ENCODE assay signal across 1 cellular context in the genomic region with DNA sequence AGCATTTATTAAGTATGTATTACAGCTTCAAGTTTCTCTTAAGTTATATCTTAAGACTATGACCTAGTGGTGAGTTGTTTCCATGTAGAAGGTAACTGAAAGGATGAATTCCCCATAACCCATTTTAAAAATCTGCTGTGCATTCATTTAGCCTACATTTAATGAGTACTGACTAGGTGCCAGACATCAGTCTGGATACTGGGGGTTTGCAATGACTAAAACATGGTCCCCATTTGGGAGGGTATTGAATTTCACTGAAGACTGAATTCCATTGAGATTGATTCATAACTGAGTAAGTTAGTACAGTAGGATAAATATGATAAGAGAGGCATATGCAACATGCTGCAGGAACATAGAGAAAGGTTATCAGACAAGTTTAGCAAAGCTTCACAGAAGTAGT.
TF ChIP-seq lines count a peak whose summit lies in the region.

No MANE protein-coding gene starts in this region.

TF ChIP-seq in IMR-90, 13 proteins besides CTCF, POLR2A, EP300 and RAD21:
- TF ChIP-seq, protein P1, sequence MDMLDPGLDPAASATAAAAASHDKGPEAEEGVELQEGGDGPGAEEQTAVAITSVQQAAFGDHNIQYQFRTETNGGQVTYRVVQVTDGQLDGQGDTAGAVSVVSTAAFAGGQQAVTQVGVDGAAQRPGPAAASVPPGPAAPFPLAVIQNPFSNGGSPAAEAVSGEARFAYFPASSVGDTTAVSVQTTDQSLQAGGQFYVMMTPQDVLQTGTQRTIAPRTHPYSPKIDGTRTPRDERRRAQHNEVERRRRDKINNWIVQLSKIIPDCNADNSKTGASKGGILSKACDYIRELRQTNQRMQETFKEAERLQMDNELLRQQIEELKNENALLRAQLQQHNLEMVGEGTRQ (IDR thresholded peaks at IDR 0.05; ENCODE audit: low read depth, low read length) = no peak
- no peak for TF ChIP-seq BHLHE40 (IDR thresholded peaks at IDR 0.05; ENCODE audit: low read depth, low read length)
- TF ChIP-seq FOS (IDR thresholded peaks at IDR 0.05; ENCODE audit: low read depth, low read length) = no peak
- TF ChIP-seq CEBPB (IDR thresholded peaks at IDR 0.05; ENCODE audit: low read depth, low read length) = no peak
- TF ChIP-seq NFE2L2 (IDR thresholded peaks at IDR 0.05; ENCODE audit: low read depth, low read length) = no peak
- no peak for TF ChIP-seq MAFK (IDR thresholded peaks at IDR 0.05; ENCODE audit: low read depth, low read length)
- TF ChIP-seq CHD1 (IDR thresholded peaks at IDR 0.05; ENCODE audit: low read depth, low read length) = no peak
- TF ChIP-seq MXI1 (IDR thresholded peaks at IDR 0.05; ENCODE audit: borderline replicate concordance, low read depth, low read length) = no peak
- no peak for TF ChIP-seq RCOR1 (IDR thresholded peaks at IDR 0.05; ENCODE audit: insufficient replicate concordance, low read length)
- TF ChIP-seq SMC3 (IDR thresholded peaks at IDR 0.05; ENCODE audit: low read depth, low read length) = no peak
- TF ChIP-seq MAZ (IDR thresholded peaks at IDR 0.05; ENCODE audit: borderline replicate concordance, low read depth, low read length) = no peak
- TF ChIP-seq, protein P2, sequence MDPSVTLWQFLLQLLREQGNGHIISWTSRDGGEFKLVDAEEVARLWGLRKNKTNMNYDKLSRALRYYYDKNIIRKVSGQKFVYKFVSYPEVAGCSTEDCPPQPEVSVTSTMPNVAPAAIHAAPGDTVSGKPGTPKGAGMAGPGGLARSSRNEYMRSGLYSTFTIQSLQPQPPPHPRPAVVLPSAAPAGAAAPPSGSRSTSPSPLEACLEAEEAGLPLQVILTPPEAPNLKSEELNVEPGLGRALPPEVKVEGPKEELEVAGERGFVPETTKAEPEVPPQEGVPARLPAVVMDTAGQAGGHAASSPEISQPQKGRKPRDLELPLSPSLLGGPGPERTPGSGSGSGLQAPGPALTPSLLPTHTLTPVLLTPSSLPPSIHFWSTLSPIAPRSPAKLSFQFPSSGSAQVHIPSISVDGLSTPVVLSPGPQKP (IDR thresholded peaks at IDR 0.05; ENCODE audit: borderline replicate concordance, low read depth, low read length) = no peak
- no peak for TF ChIP-seq RFX5 (IDR thresholded peaks at IDR 0.05; ENCODE audit: low read depth, low read length)
TF ChIP-seq in IMR-90: peak in this region for 0.
